ENCODE assay signal across 8 cellular contexts in the genomic region with DNA sequence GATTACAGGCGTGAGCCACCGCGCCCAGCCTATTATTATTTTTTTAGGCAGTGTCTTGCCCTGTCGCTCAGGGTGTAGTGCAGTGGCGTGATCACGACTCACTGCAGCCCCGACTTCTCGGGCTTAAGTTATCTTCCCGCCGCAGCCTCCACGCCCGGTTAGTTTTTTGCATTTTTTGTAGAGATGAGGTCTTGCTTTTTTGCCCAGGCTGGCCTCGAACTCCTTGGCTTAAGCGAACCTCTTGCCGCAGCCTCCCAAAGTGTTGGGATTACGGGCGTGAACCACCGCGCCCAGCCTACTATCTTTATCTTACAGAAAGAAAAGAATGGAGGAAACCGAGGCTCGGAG. TPM values are rescaled to one million over a fixed set of nuclear protein-coding genes. Genes with fewer than 3 reads are reported as not detected.
DNase-seq lines count a peak whose midpoint lies in the region; ATAC-seq and TF ChIP-seq lines count a peak whose summit lies in the region.

No MANE protein-coding gene starts in this region.

- peak overlapping the region; percentile 91 for H2AFZ ChIP-seq in Loucy (ENCODE audit: low read length)
- peak overlapping the region; percentile 98 for H2AFZ ChIP-seq in neural cell (ENCODE audit: low read depth, low read length)

- peak overlapping the region; percentile 93 to 98 for H3K4me3 ChIP-seq in CD4-positive, alpha-beta memory T cell (ENCODE audit: low read length in 2 of 2)
- H3K4me3 ChIP-seq in Loucy (ENCODE audit: low read length, poor library complexity, severe bottlenecking) (peak overlapping the region; percentile 94), neural cell (ENCODE audit: low read length) (peak overlapping the region; percentile 99)

- no peak for ATAC-seq in GM18511 (IDR thresholded peaks at IDR 0.05; ENCODE audit: unreplicated experiment)

- H4K20me1 ChIP-seq in Loucy (ENCODE audit: insufficient read depth, low read length, poor library complexity, severe bottlenecking) (peaks cover 37% of the 10 kb centered on the region), neural cell (ENCODE audit: insufficient read depth) (no peaks in the 10 kb centered on the region)

- peak overlapping the region; percentile 95 to 100 (median 98) for H3K27ac Mint-ChIP-seq in CD4-positive, alpha-beta memory T cell
- H3K27ac Mint-ChIP-seq in dendritic cell treated with granulocyte-macrophage colony-stimulating factor and Interleukin-4, amounts not matched to agents 40 ng/mL and 50 ng/mL, for 4 days, result peak overlapping the region; percentile 97

- no peak for TF ChIP-seq RAD21 in neural cell (conservative IDR thresholded peaks at IDR 0.05)

- H3K27me3 ChIP-seq in CD4-positive, alpha-beta memory T cell (ENCODE audit: insufficient read depth, low read length), result no peaks in the 10 kb centered on the region
- H3K27me3 ChIP-seq in Loucy (ENCODE audit: insufficient read depth, low read length, poor library complexity, severe bottlenecking) (no peaks in the 10 kb centered on the region), neural cell (ENCODE audit: insufficient read depth, low read depth, low read length) (no peaks in the 10 kb centered on the region)

- peaks cover 0 to 3% of the 10 kb centered on the region in 2 donors for H3K27me3 Mint-ChIP-seq in CD4-positive, alpha-beta memory T cell
- H3K27me3 Mint-ChIP-seq in dendritic cell treated with granulocyte-macrophage colony-stimulating factor and Interleukin-4, amounts not matched to agents 40 ng/mL and 50 ng/mL, for 4 days, result no peaks in the 10 kb centered on the region

- no peaks in the 10 kb centered on the region for H3K9me3 ChIP-seq in CD4-positive, alpha-beta memory T cell (ENCODE audit: control insufficient read depth in 1 of 2, low read length in 2 of 2)
- no peaks in the 10 kb centered on the region for H3K9me3 ChIP-seq in Loucy (ENCODE audit: insufficient read depth, low read depth, low read length)
- no peaks in the 10 kb centered on the region for H3K9me3 ChIP-seq in neural cell (ENCODE audit: low read length)

- peak overlapping the region; percentile 87 for H3K9ac ChIP-seq in Loucy (ENCODE audit: low read depth, low read length, poor library complexity, severe bottlenecking)
- peak overlapping the region; percentile 95 for H3K9ac ChIP-seq in neural cell (ENCODE audit: low read length)

- H3K4me2 ChIP-seq in Loucy (ENCODE audit: low read depth, low read length, poor library complexity, severe bottlenecking) (peak overlapping the region; percentile 99), neural cell (ENCODE audit: low read length) (peak overlapping the region; percentile 42)

- H3K4me3 Mint-ChIP-seq in CD4-positive, alpha-beta memory T cell, result peak overlapping the region; percentile 93 to 99 (median 94)
- H3K4me3 Mint-ChIP-seq in dendritic cell treated with granulocyte-macrophage colony-stimulating factor and Interleukin-4, amounts not matched to agents 40 ng/mL and 50 ng/mL, for 4 days, result peak overlapping the region; percentile 85

- TF ChIP-seq CTCF in Loucy (conservative IDR thresholded peaks at IDR 0.05; ENCODE audit: low read length) (no peak), neural cell (IDR thresholded peaks at IDR 0.05; ENCODE audit: poor library complexity, severe bottlenecking) (no peak)

- peak overlapping the region; percentile 89 for H3K27ac ChIP-seq in CD4-positive, alpha-beta memory T cell (ENCODE audit: low read depth, low read length)
- H3K27ac ChIP-seq in neural cell (ENCODE audit: low read length), result peak overlapping the region; percentile 97

- H3K9me3 Mint-ChIP-seq in CD4-positive, alpha-beta memory T cell, result peaks cover 0 to 2% (median 0%) of the 10 kb centered on the region in 8 donors
- H3K9me3 Mint-ChIP-seq in dendritic cell treated with granulocyte-macrophage colony-stimulating factor and Interleukin-4, amounts not matched to agents 40 ng/mL and 50 ng/mL, for 4 days, result no peaks in the 10 kb centered on the region

- intact Hi-C loops in CD4-positive, alpha-beta memory T cell (cut with micrococcal nuclease), result loop anchor here (1.0 to 2.0 kb wide), 2 partner anchors 9 to 575 kb away; a partner anchor contains a TSS
- intact Hi-C loops in dendritic cell treated with granulocyte-macrophage colony-stimulating factor and Interleukin-4, amounts not matched to agents 40 ng/mL and 50 ng/mL, for 4 days (cut with micrococcal nuclease), result no loop called here

- CTCF ChIA-PET in CD4-positive, alpha-beta memory T cell (lab: Charles Lee; ENCODE audit: partially characterized antibody), result no interaction called here

- no peaks in the 10 kb centered on the region for H3K36me3 ChIP-seq in CD4-positive, alpha-beta memory T cell (ENCODE audit: insufficient read depth, low read length)
- H3K36me3 ChIP-seq in Loucy (ENCODE audit: insufficient read depth, low read length) (no peaks in the 10 kb centered on the region), neural cell (ENCODE audit: insufficient read depth, low read length) (no peaks in the 10 kb centered on the region)

- DNase-seq in CD4-positive, alpha-beta memory T cell, result no peak
- DNase-seq in C1 segment of cervical spinal cord (lab: John Stamatoyannopoulos, UW) (no peak), T1000 (lab: John Stamatoyannopoulos, UW) (no peak), GM19238 (ENCODE audit: insufficient read length, low spot score) (no peak)

- no peaks in the 10 kb centered on the region for H3F3A ChIP-seq in Loucy (ENCODE audit: low read depth)
- no peaks in the 10 kb centered on the region for H3F3A ChIP-seq in neural cell (ENCODE audit: insufficient read depth, low read length, poor library complexity, severe bottlenecking)

- no peak for TF ChIP-seq EP300 in neural cell (conservative IDR thresholded peaks at IDR 0.05; ENCODE audit: poor library complexity, severe bottlenecking)

- H3K79me2 ChIP-seq in Loucy (ENCODE audit: insufficient read depth, low read length), result peaks cover 48% of the 10 kb centered on the region
- H3K79me2 ChIP-seq in neural cell (replicated peaks; ENCODE audit: insufficient read depth, low read length), result peaks cover 30% of the 10 kb centered on the region

- H3K9me2 ChIP-seq in Loucy (replicated peaks; ENCODE audit: low read depth, low read length) (no peaks in the 10 kb centered on the region), neural cell (ENCODE audit: insufficient read depth, low read length) (no peaks in the 10 kb centered on the region)

- POLR2A ChIA-PET in CD4-positive, alpha-beta memory T cell (lab: Charles Lee; ENCODE audit: partially characterized antibody), result interaction anchor here (0.7 to 1.2 kb wide), 8 partner anchors 8 to 576 kb away, joined by 3 to 5 read pairs (median 3); a partner anchor contains a TSS

- peaks cover 30 to 52% (median 37%) of the 10 kb centered on the region in 4 donors for H3K4me1 Mint-ChIP-seq in CD4-positive, alpha-beta memory T cell
- peaks cover 31% of the 10 kb centered on the region for H3K4me1 Mint-ChIP-seq in dendritic cell treated with granulocyte-macrophage colony-stimulating factor and Interleukin-4, amounts not matched to agents 40 ng/mL and 50 ng/mL, for 4 days (ENCODE audit: low read depth)

- peaks cover 0 to 10% of the 10 kb centered on the region in 2 donors for H3K36me3 Mint-ChIP-seq in CD4-positive, alpha-beta memory T cell
- peaks cover 6% of the 10 kb centered on the region for H3K36me3 Mint-ChIP-seq in dendritic cell treated with granulocyte-macrophage colony-stimulating factor and Interleukin-4, amounts not matched to agents 40 ng/mL and 50 ng/mL, for 4 days (ENCODE audit: low read depth)

- peaks cover 49% of the 10 kb centered on the region for H3K4me1 ChIP-seq in CD4-positive, alpha-beta memory T cell (ENCODE audit: insufficient read depth, low read length)
- H3K4me1 ChIP-seq in Loucy (ENCODE audit: insufficient read depth, low read length, poor library complexity, severe bottlenecking), result peaks cover 34% of the 10 kb centered on the region

TF ChIP-seq in neural cell, 6 proteins besides CTCF, POLR2A, EP300 and RAD21 (continues in another document):
- TF ChIP-seq TAF1 (IDR thresholded peaks at IDR 0.05; ENCODE audit: low read depth) (no peak), MXI1 (conservative IDR thresholded peaks at IDR 0.05; ENCODE audit: poor library complexity, severe bottlenecking) (no peak), EZH2 (IDR thresholded peaks at IDR 0.05; ENCODE audit: borderline replicate concordance, insufficient read depth, low read length, poor library complexity, severe bottlenecking) (no peak), SMC3 (conservative IDR thresholded peaks at IDR 0.05; ENCODE audit: poor library complexity) (no peak)
- TF ChIP-seq, protein P1, sequence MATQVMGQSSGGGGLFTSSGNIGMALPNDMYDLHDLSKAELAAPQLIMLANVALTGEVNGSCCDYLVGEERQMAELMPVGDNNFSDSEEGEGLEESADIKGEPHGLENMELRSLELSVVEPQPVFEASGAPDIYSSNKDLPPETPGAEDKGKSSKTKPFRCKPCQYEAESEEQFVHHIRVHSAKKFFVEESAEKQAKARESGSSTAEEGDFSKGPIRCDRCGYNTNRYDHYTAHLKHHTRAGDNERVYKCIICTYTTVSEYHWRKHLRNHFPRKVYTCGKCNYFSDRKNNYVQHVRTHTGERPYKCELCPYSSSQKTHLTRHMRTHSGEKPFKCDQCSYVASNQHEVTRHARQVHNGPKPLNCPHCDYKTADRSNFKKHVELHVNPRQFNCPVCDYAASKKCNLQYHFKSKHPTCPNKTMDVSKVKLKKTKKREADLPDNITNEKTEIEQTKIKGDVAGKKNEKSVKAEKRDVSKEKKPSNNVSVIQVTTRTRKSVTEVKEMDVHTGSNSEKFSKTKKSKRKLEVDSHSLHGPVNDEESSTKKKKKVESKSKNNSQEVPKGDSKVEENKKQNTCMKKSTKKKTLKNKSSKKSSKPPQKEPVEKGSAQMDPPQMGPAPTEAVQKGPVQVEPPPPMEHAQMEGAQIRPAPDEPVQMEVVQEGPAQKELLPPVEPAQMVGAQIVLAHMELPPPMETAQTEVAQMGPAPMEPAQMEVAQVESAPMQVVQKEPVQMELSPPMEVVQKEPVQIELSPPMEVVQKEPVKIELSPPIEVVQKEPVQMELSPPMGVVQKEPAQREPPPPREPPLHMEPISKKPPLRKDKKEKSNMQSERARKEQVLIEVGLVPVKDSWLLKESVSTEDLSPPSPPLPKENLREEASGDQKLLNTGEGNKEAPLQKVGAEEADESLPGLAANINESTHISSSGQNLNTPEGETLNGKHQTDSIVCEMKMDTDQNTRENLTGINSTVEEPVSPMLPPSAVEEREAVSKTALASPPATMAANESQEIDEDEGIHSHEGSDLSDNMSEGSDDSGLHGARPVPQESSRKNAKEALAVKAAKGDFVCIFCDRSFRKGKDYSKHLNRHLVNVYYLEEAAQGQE (IDR thresholded peaks at IDR 0.05; ENCODE audit: borderline replicate concordance), result no peak

RNA-seq across cellular contexts. Expression of a gene that starts 0.5 kb away (rescaled TPM):
- 10 to 100 TPM; 45.3 to 47.7 TPM for total RNA-seq in CD4-positive, alpha-beta memory T cell
- polyA plus RNA-seq in CD4-positive, alpha-beta memory T cell, result 10 to 100 TPM; 57.1 to 72.2 TPM
- 79.6 and 92.5 TPM in 2 replicates for polyA plus RNA-seq in neural cell
- 116 and 135 TPM in 2 replicates for polyA minus RNA-seq in neural cell

RNA-seq across cellular contexts. Expression of a gene that starts 8.8 kb away (rescaled TPM):
- total RNA-seq in CD4-positive, alpha-beta memory T cell, result 1,000 to 10,000 TPM; 1,625 to 1,665 TPM
- polyA plus RNA-seq in CD4-positive, alpha-beta memory T cell, result 100 to 1,000 TPM; 361 to 726 TPM
- 1,383 and 1,647 TPM in 2 replicates for polyA plus RNA-seq in neural cell
- polyA minus RNA-seq in neural cell, result 722 and 854 TPM in 2 replicates

RNA-seq across cellular contexts. Expression of a gene that starts 36.0 kb away (rescaled TPM):
- 10 to 100 TPM; 51.8 to 61.3 TPM for total RNA-seq in CD4-positive, alpha-beta memory T cell
- polyA plus RNA-seq in CD4-positive, alpha-beta memory T cell, result 1 to 10 TPM in 1 of 2 donors, under 1 TPM in 1; 0.75 to 6.7 TPM
- 15.8 and 31.0 TPM in 2 replicates for polyA plus RNA-seq in neural cell
- 147 and 149 TPM in 2 replicates for polyA minus RNA-seq in neural cell
